In genomic region chr2:22904126-22904684, GRCh38 we compare ENCODE assay signal across 8 cellular contexts.
A peak's percentile ranks its signal among the peaks of the same experiment; 100 is the strongest.
DNase-seq lines count a peak whose midpoint lies in the region; TF ChIP-seq lines count a peak whose summit lies in the region.

No MANE protein-coding gene starts in this region.

- H3K4me3 ChIP-seq in NB4 (ENCODE audit: low read depth, low read length) (no peak overlapping the region), esophagus squamous epithelium (no peak overlapping the region)

- H3K27me3 ChIP-seq in esophagus squamous epithelium = no peaks in the 10 kb centered on the region

- in situ Hi-C loops in ACHN (cut with HindIII; ENCODE audit: low pct_ligation_motif_present, low pct_unique_long_range_greater_than_20kb, low sequenced_read_pairs) = no loop called here

- H3K27ac ChIP-seq in esophagus squamous epithelium = no peak overlapping the region

- no peaks in the 10 kb centered on the region for H3K36me3 ChIP-seq in esophagus squamous epithelium

- H3K9me3 ChIP-seq in esophagus squamous epithelium = no peaks in the 10 kb centered on the region

- peak; percentile 30 for DNase-seq in ACHN
- DNase-seq in NB4 (ENCODE audit: low read depth) = peak; percentile 41
- no peak for DNase-seq in esophagus squamous epithelium (lab: John Stamatoyannopoulos, UW)
- DNase-seq in stimulated activated CD8-positive, alpha-beta memory T cell treated with anti-CD3 and anti-CD28 coated beads, Interleukin-4, amount 100 ng/mL, for 24 hours (ENCODE audit: low read depth) = peak; percentile 1
- DNase-seq in NCI-H1092 (lab: John Stamatoyannopoulos, UW) = no peak
- no peak for DNase-seq in putamen (ENCODE audit: low spot score)
- no peak for DNase-seq in activated naive CD4-positive, alpha-beta T cell treated with anti-CD3 and anti-CD28 coated beads, Interleukin-2, amount 50 U/mL, for 16 hours

- intact Hi-C loops in esophagus squamous epithelium (cut with DNase I) = no loop called here

- no peaks in the 10 kb centered on the region for H3K4me1 ChIP-seq in esophagus squamous epithelium

- TF ChIP-seq POLR2A in NB4 (IDR thresholded peaks at IDR 0.05; ENCODE audit: extremely low read depth, insufficient read length) (no peak), esophagus squamous epithelium (IDR thresholded peaks at IDR 0.05) (no peak)

- TF ChIP-seq CTCF in GM12874 (IDR thresholded peaks at IDR 0.05; ENCODE audit: insufficient read depth, low read depth, low read length) = peak; percentile 54
- TF ChIP-seq CTCF in NB4 (IDR thresholded peaks at IDR 0.05; ENCODE audit: low read depth, low read length) = peak; percentile 85
- peak in 5 of 6 experiments; percentile 13 to 36 (median 15) for TF ChIP-seq CTCF in esophagus squamous epithelium (IDR thresholded peaks at IDR 0.05)

- WGBS in esophagus squamous epithelium, 2 donors = 37 to 59% methylated on average over 6 of the region's 6 CpGs

Comparison
In these comparisons a context has a peak if more than half of its experiments do, and no peak if none do; other contexts are left out.
1. DNase-seq: peak in ACHN (single experiment), NB4 (single experiment) and stimulated activated CD8-positive, alpha-beta memory T cell treated with anti-CD3 and anti-CD28 coated beads, Interleukin-4, amount 100 ng/mL, for 24 hours (single experiment); none in esophagus squamous epithelium (single experiment), NCI-H1092 (single experiment), putamen (single experiment) and activated naive CD4-positive, alpha-beta T cell treated with anti-CD3 and anti-CD28 coated beads, Interleukin-2, amount 50 U/mL, for 16 hours (single experiment).
2. CTCF ChIP-seq: peak in every context shown above with its lines; median percentile 85 in NB4; 54 in GM12874; 15 in esophagus squamous epithelium.